ENCODE assay signal across 1 cellular context in genomic region chr2:181152221-181152620, GRCh38.
TF ChIP-seq lines count a peak whose summit lies in the region.

No MANE protein-coding gene starts in this region.

TF ChIP-seq in WTC11, 78 proteins besides CTCF, POLR2A, EP300 and RAD21 (continued from another document):
- TF ChIP-seq ARID4B (CRISPR knock-in tag; IDR thresholded peaks at IDR 0.05; ENCODE audit: borderline replicate concordance) (no peak), OVOL2 (CRISPR knock-in tag; IDR thresholded peaks at IDR 0.05; ENCODE audit: borderline replicate concordance) (no peak), GABPB1 (CRISPR knock-in tag; IDR thresholded peaks at IDR 0.05) (no peak), HMGXB4 (CRISPR knock-in tag; IDR thresholded peaks at IDR 0.05) (no peak), SMAD3 (CRISPR knock-in tag; IDR thresholded peaks at IDR 0.05; ENCODE audit: borderline replicate concordance) (no peak), GTF2I (CRISPR knock-in tag; conservative IDR thresholded peaks at IDR 0.05) (no peak), CREB1 (CRISPR knock-in tag; IDR thresholded peaks at IDR 0.05) (no peak)
TF ChIP-seq in WTC11: peak in this region for 0.
